Comparison of ENCODE assay signal across 8 cellular contexts in the genomic region with DNA sequence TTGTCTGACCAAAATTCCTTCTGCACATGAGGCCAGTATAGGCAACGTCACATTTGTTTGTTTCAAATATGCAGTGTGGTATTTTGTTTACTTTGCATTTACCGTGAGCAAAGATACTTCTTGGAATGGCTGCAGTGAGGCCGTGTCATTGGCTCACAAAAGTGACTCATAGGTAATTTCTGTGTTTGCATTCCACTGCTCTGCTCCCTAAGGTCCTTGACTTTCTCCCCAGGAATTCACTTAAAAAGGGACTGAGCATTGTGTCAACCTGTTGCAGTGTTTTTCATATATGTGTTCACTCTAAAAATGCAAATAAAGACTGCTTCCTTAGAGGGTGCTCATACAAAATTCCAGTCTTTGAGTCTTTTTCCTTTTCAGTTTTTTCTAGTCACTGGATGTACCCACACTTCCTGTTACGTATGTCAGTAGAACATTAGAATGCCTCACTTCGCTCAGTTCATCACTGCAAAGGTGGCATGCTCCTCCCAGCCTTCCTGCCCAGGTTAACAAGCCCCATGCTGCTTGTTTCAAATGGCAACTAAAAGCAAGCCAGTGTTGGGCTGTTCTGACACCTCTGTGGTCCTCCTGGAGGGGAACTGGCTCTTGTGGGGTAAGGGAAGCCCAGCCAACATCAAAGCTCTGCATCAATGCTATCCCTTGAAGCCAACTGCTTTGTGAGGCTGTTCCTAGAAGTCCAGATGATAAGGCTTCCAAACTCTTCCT. TPM values are rescaled to one million over a fixed set of nuclear protein-coding genes. Genes with fewer than 3 reads are reported as not detected.
DNase-seq lines count a peak whose midpoint lies in the region; ATAC-seq and TF ChIP-seq lines count a peak whose summit lies in the region.

No MANE protein-coding gene starts in this region.

- peaks cover 63% of the 10 kb centered on the region for H3K4me1 Mint-ChIP-seq in HFFc6 (ENCODE audit: low read depth)

- CTCF ChIA-PET in A673 (lab: Charles Lee): no interaction called here

- TF ChIP-seq CTCF in A673 (conservative IDR thresholded peaks at IDR 0.05; ENCODE audit: low read depth, low read length): no peak
- no peak for TF ChIP-seq CTCF in HFFc6 (IDR thresholded peaks at IDR 0.05)

- H3K36me3 Mint-ChIP-seq in HFFc6 (ENCODE audit: low read depth): peaks cover 61% of the 10 kb centered on the region

- BruUV-seq in A673 (replicated peaks; lab: Mats Ljungman, UMichigan): no TSS peak

- H3K27ac Mint-ChIP-seq in HFFc6: peak overlapping the region; percentile 93

- no peak for ATAC-seq in HG03175 (IDR thresholded peaks at IDR 0.05; ENCODE audit: unreplicated experiment)

- POLR2A ChIA-PET in A673 (lab: Charles Lee; ENCODE audit: low non-redundant PET): no interaction called here

- H3K9me3 ChIP-seq in A673 (ENCODE audit: low read depth, low read length, poor library complexity, severe bottlenecking): no peaks in the 10 kb centered on the region
- no peaks in the 10 kb centered on the region for H3K9me3 ChIP-seq in esophagus (ENCODE audit: control insufficient read depth in 2 of 2, insufficient read depth in 1 of 2, low read depth in 1 of 2, low read length in 1 of 2)

- H3K4me3 ChIP-seq in A673 (ENCODE audit: low read depth, low read length, poor library complexity, severe bottlenecking) (no peak overlapping the region), esophagus (ENCODE audit: low read depth in 1 of 2, low read length in 2 of 2) (no peak overlapping the region)

- peaks cover 1% of the 10 kb centered on the region for H3K27me3 Mint-ChIP-seq in HFFc6 (ENCODE audit: insufficient read depth)

- H3K9me3 Mint-ChIP-seq in HFFc6: no peaks in the 10 kb centered on the region

- intact Hi-C loops in A673 (cut with micrococcal nuclease; ENCODE audit: unreplicated experiment): no loop called here

- H3K36me3 ChIP-seq in A673 (ENCODE audit: insufficient read depth, low read length, poor library complexity, severe bottlenecking) (peaks cover 21% of the 10 kb centered on the region), esophagus (ENCODE audit: control insufficient read depth in 2 of 2, insufficient read depth in 2 of 2, low read length in 1 of 2) (peaks cover 13 to 18% of the 10 kb centered on the region in 2 donors)

- H3K27ac ChIP-seq in A673 (ENCODE audit: low read depth, low read length, poor library complexity, severe bottlenecking) (no peak overlapping the region), esophagus (ENCODE audit: low read depth in 2 of 2, low read length in 1 of 2) (peak overlapping the region; percentile 72 to 90)

- H3K27me3 ChIP-seq in A673 (replicated peaks; ENCODE audit: insufficient read depth, low read depth, low read length, poor library complexity): no peaks in the 10 kb centered on the region
- H3K27me3 ChIP-seq in esophagus (ENCODE audit: control insufficient read depth in 1 of 2, insufficient read depth in 2 of 2, low read length in 2 of 2): no peaks in the 10 kb centered on the region

- H3K4me1 ChIP-seq in A673 (ENCODE audit: insufficient read depth, low read length, poor library complexity, severe bottlenecking): peaks cover 7% of the 10 kb centered on the region
- H3K4me1 ChIP-seq in esophagus (ENCODE audit: control insufficient read depth in 2 of 2, insufficient read depth in 2 of 2, low read length in 1 of 2): peaks cover 0 to 3% of the 10 kb centered on the region in 2 donors

- H3K4me3 Mint-ChIP-seq in HFFc6: peak overlapping the region; percentile 67

- 26 to 31% methylated on average over 5 of the region's 5 CpGs for WGBS in esophagus, 2 donors

- DNase-seq in A673 (ENCODE audit: low spot score) (peak; percentile 11), HFFc6 (peak; percentile 96), pulmonary artery endothelial cell (ENCODE audit: low read depth, low spot score) (peak; percentile 64), OCI-M1 (lab: John Stamatoyannopoulos, UW) (no peak), amygdala (lab: John Stamatoyannopoulos, UW) (no peak)
- peak; percentile 27 for DNase-seq in activated CD4-positive, alpha-beta T cell treated with anti-CD3 and anti-CD28 coated beads, Interleukin-2, amount 50 U/mL, for 1 hour

RNA-seq across cellular contexts. Expression of a gene that starts 9.1 kb away (rescaled TPM):
- total RNA-seq in A673 (2021): 14.5 and 15.8 TPM in 2 replicates
- 1 to 10 TPM; 4.2 to 5.8 (median 4.6) TPM for total RNA-seq in HFFc6 (2021; fragmentation: NEBNext Ultra II Directional; extraction: Animal tissue kit (Norgen Biotek cat#: 25700))
- 1 to 10 TPM; 4.1 to 4.9 TPM for polyA plus RNA-seq in esophagus
- 17.2 and 19.1 TPM in 2 replicates for total RNA-seq in pulmonary artery endothelial cell

RNA-seq across cellular contexts. Expression of a gene that starts 40.0 kb away (rescaled TPM):
- 19.8 and 22.6 TPM in 2 replicates for total RNA-seq in A673 (2021)
- total RNA-seq in HFFc6 (2021; fragmentation: NEBNext Ultra II Directional; extraction: Animal tissue kit (Norgen Biotek cat#: 25700)): 100 to 1,000 TPM; 133 to 150 (median 146) TPM
- polyA plus RNA-seq in esophagus: 10 to 100 TPM; 20.0 to 25.4 TPM
- 32.1 and 41.9 TPM in 2 replicates for total RNA-seq in pulmonary artery endothelial cell

RNA-seq across cellular contexts. Expression of a gene that starts 43.1 kb away (rescaled TPM):
- 47.3 and 48.1 TPM in 2 replicates for total RNA-seq in A673 (2021)
- total RNA-seq in HFFc6 (2021; fragmentation: NEBNext Ultra II Directional; extraction: Animal tissue kit (Norgen Biotek cat#: 25700)): 10 to 100 TPM; 56.9 to 68.8 (median 64.9) TPM
- 10 to 100 TPM in 1 of 2 donors, 1 to 10 TPM in 1; 7.4 to 10.6 TPM for polyA plus RNA-seq in esophagus
- total RNA-seq in pulmonary artery endothelial cell: 41.9 and 54.7 TPM in 2 replicates

Comparison
In these comparisons a context has a peak if more than half of its experiments do, and no peak if none do; other contexts are left out.
1. DNase-seq: peak in A673 (single experiment), HFFc6 (single experiment), activated CD4-positive, alpha-beta T cell treated with anti-CD3 and anti-CD28 coated beads, Interleukin-2, amount 50 U/mL, for 1 hour (single experiment) and pulmonary artery endothelial cell (single experiment); none in OCI-M1 (single experiment) and amygdala (0 of 56).